13 cellular contexts compared by ENCODE assay signal in the genomic region with DNA sequence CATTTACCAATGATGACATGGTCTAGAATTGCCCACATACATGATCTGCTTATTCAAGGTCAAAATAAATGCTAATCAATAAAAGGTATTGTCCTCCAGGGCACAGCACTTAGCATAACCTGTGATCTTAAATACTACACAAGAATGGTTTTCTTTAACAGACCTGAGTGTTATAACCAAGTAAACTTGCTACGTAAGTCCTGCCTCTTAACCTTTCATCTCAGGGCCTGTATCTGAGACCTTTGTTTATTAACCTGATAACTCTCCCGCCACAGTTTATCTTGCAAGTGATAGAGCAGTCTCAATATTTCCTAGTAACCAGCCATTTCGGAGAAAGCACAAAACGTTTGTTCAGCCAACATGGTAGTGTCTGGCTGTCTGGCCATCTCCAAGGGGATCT.
"Had no signal": no experiment of that assay in that cellular context is flagged by ENCODE, and none has a peak within 500 bp of the region (broad histone marks: within the 10 kb centered on the region; RNA-seq: fewer than 3 reads in every experiment).

No MANE protein-coding gene starts in this region.

- H3K27ac ChIP-seq: heart left ventricle, stomach had no signal

- DNase-seq: dermis blood vessel endothelial cell; foreskin melanocyte; heart left ventricle; hypothalamus; kidney glomerular epithelial cell; naive thymus-derived CD4-positive, alpha-beta T cell; nephron progenitor cell; stimulated activated CD4-positive, alpha-beta T cell treated with anti-CD3 and anti-CD28 coated beads, Interleukin-2, amount 100 ng/mL, for 24 hours; stimulated activated CD4-positive, alpha-beta T cell treated with anti-CD3 and anti-CD28 coated beads, Interleukin-4, amount 100 ng/mL, for 4 hours; stimulated activated naive CD4-positive, alpha-beta T cell; stomach; trophoblast cell had no signal

- H3K27ac Mint-ChIP-seq: naive thymus-derived CD4-positive, alpha-beta T cell; nephron progenitor cell had no signal

- H3K9me3 ChIP-seq: stomach had no signal

- ATAC-seq: heart left ventricle; naive thymus-derived CD4-positive, alpha-beta T cell; sciatic nerve had no signal

- H3K4me3 Mint-ChIP-seq: naive thymus-derived CD4-positive, alpha-beta T cell; nephron progenitor cell had no signal

- H3K36me3 ChIP-seq: heart left ventricle, stomach had no signal

- H3K27me3 ChIP-seq: heart left ventricle, stomach had no signal

- H3K4me3 ChIP-seq: heart left ventricle, stomach had no signal

- H3K27me3 Mint-ChIP-seq: naive thymus-derived CD4-positive, alpha-beta T cell had no signal
